ENCODE assay signal across 9 cellular contexts in the genomic region with DNA sequence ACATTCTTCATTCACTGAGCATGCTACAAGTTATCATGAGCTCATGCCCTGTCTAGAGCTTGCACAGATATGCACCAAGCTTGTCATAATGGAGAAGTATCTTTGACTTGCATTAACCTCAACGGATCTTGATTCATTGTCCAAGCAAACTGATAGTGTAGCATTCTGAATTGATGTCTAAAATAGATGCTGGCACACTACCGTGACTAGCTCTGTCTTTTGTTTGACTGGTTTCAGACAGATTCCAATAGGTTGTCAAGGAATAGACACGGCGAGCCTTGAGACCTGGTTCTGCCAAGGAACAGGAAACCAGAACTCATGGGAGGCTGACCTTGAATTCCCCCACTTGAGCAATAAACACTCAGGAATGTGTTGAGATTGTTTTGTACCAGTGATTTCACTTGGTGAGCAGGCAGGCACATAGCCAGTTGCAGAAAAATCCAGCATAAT.
DNase-seq lines count a peak whose midpoint lies in the region; ATAC-seq, FAIRE-seq and TF ChIP-seq lines count a peak whose summit lies in the region.
"Had no signal": no experiment of that assay in that cellular context is flagged by ENCODE, and none has a peak within 500 bp of the region (broad histone marks: within the 10 kb centered on the region; RNA-seq: fewer than 3 reads in every experiment).

No MANE protein-coding gene starts in this region.

- H3K79me1 ChIP-seq in H9 (ENCODE audit: insufficient read depth, low read depth, low read length, poor library complexity, severe bottlenecking): no peaks in the 10 kb centered on the region

- no CpG with 5 or more reads among the region's 4 CpGs for WGBS in H9 (ENCODE audit: extremely low coverage, insufficient read length, low lambda C conversion rate)

- TF ChIP-seq CTCF in choroid plexus epithelial cell (conservative IDR thresholded peaks at IDR 0.05; ENCODE audit: low read depth, low read length): no peak
- TF ChIP-seq CTCF in kidney (IDR thresholded peaks at IDR 0.05; ENCODE audit: borderline replicate concordance, extremely low read depth, insufficient read depth): no peak
- no peak for TF ChIP-seq CTCF in H9 (conservative IDR thresholded peaks at IDR 0.05)

- H3K27ac ChIP-seq in kidney (ENCODE audit: low read depth in 2 of 2, low read length in 2 of 2) (peak overlapping the region; percentile 51 to 72), H9 (ENCODE audit: insufficient read length, low read depth, low read length) (no peak overlapping the region)

- H3K23ac ChIP-seq in H9 (ENCODE audit: insufficient read length, low read depth, low read length): no peak overlapping the region

- H3K27me3 ChIP-seq in H9 (ENCODE audit: insufficient read depth, low read length): no peaks in the 10 kb centered on the region

- H3K9ac ChIP-seq in kidney (ENCODE audit: low read length in 2 of 2) (no peak overlapping the region), H9 (ENCODE audit: extremely low read depth, insufficient read length, low read length) (no peak overlapping the region)

- H3K4me2 ChIP-seq in H9 (ENCODE audit: insufficient read depth, insufficient read length, low read length): no peak overlapping the region

- H4K8ac ChIP-seq in H9 (replicated peaks; ENCODE audit: insufficient read length, low read depth, low read length): no peak overlapping the region

- H3K9me3 ChIP-seq in kidney (ENCODE audit: control insufficient read depth in 1 of 2, low read length in 2 of 2) (no peaks in the 10 kb centered on the region), H9 (ENCODE audit: control insufficient read depth, low read depth, low read length) (no peaks in the 10 kb centered on the region)

- no peak overlapping the region for H3K4me3 Mint-ChIP-seq in H9
- no peak overlapping the region for H3K4me3 Mint-ChIP-seq in activated naive CD8-positive, alpha-beta T cell treated with anti-CD3 and anti-CD28 coated beads, Interleukin-2, amount 50 U/mL, for 24 hours

- no peak overlapping the region for H2BK120ac ChIP-seq in H9 (ENCODE audit: low read depth, low read length, poor library complexity, severe bottlenecking)

- no peak overlapping the region for H2BK15ac ChIP-seq in H9 (ENCODE audit: low read depth, low read length)

- H3K4me3 ChIP-seq in choroid plexus epithelial cell (ENCODE audit: low read depth, low read length) (no peak overlapping the region), kidney (ENCODE audit: low read length in 2 of 2) (peak overlapping the region in 1 of 2 donors; percentile 28)

- no peak overlapping the region for H3K27ac Mint-ChIP-seq in H9
- no peak overlapping the region for H3K27ac Mint-ChIP-seq in activated naive CD8-positive, alpha-beta T cell treated with anti-CD3 and anti-CD28 coated beads, Interleukin-2, amount 50 U/mL, for 24 hours

- no peaks in the 10 kb centered on the region for H4K20me1 ChIP-seq in H9 (ENCODE audit: control insufficient read depth, insufficient read depth, insufficient read length)

- no peak overlapping the region for H2BK20ac ChIP-seq in H9 (ENCODE audit: low read depth, low read length, poor library complexity, severe bottlenecking)

- intact Hi-C loops in kidney (cut with DNase I): no loop called here

- peaks cover 0 to 2% of the 10 kb centered on the region in 2 experiments; a peak in 2 of 5 replicates for H3K9me3 Mint-ChIP-seq in H9
- no peaks in the 10 kb centered on the region for H3K9me3 Mint-ChIP-seq in activated naive CD8-positive, alpha-beta T cell treated with anti-CD3 and anti-CD28 coated beads, Interleukin-2, amount 50 U/mL, for 24 hours

- H3K36me3 ChIP-seq in kidney (ENCODE audit: control insufficient read depth in 1 of 2, insufficient read depth in 2 of 2, low read length in 2 of 2): no peaks in the 10 kb centered on the region

- no peak overlapping the region for H2AK5ac ChIP-seq in H9 (ENCODE audit: insufficient read length, low read length)

- ATAC-seq in HG02870 (IDR thresholded peaks at IDR 0.05; ENCODE audit: unreplicated experiment): no peak
- ATAC-seq in activated naive CD8-positive, alpha-beta T cell treated with anti-CD3 and anti-CD28 coated beads, Interleukin-2, amount 50 U/mL, for 24 hours: no peak
- ATAC-seq in GM19455 (IDR thresholded peaks at IDR 0.05; ENCODE audit: unreplicated experiment): no peak

- DNase-seq in HK-2 (ENCODE audit: unreplicated experiment) (peak; percentile 5), choroid plexus epithelial cell (ENCODE audit: low read depth) (peak; percentile 99), kidney (no peak), stromal cell of bone marrow (ENCODE audit: low read depth) (peak; percentile 73), H9 (no peak)
- DNase-seq in activated naive CD8-positive, alpha-beta T cell treated with anti-CD3 and anti-CD28 coated beads, Interleukin-2, amount 50 U/mL, for 24 hours: no peak
- DNase-seq: SIG-M5 had no signal

- no peak overlapping the region for H3T11ph ChIP-seq in H9 (ENCODE audit: low read length)

- no peak overlapping the region for H2BK5ac ChIP-seq in H9 (ENCODE audit: insufficient read length, low read length)

- H3K4me1 ChIP-seq in kidney (ENCODE audit: control insufficient read depth in 1 of 2, insufficient read depth in 1 of 2, low read depth in 1 of 2, low read length in 2 of 2): peaks cover 0 to 6% of the 10 kb centered on the region in 2 donors
- H3K4me1 ChIP-seq in H9 (ENCODE audit: insufficient read depth, low read length): no peaks in the 10 kb centered on the region

- H3K23me2 ChIP-seq in H9 (ENCODE audit: insufficient read length, low read depth, low read length, poor library complexity, severe bottlenecking): no peaks in the 10 kb centered on the region

- FAIRE-seq in kidney (lab: Jason Lieb, UNC): peak; percentile 32

- no peaks in the 10 kb centered on the region for H3K36me3 Mint-ChIP-seq in H9 (ENCODE audit: insufficient read depth in 1 of 3, low read depth in 3 of 3)
- H3K36me3 Mint-ChIP-seq in activated naive CD8-positive, alpha-beta T cell treated with anti-CD3 and anti-CD28 coated beads, Interleukin-2, amount 50 U/mL, for 24 hours (ENCODE audit: low read depth): no peaks in the 10 kb centered on the region

- H3K27me3 Mint-ChIP-seq in H9 (ENCODE audit: low read depth): no peaks in the 10 kb centered on the region
- peaks cover 2% of the 10 kb centered on the region for H3K27me3 Mint-ChIP-seq in activated naive CD8-positive, alpha-beta T cell treated with anti-CD3 and anti-CD28 coated beads, Interleukin-2, amount 50 U/mL, for 24 hours

- no peaks in the 10 kb centered on the region for H3K4me1 Mint-ChIP-seq in H9
- no peaks in the 10 kb centered on the region for H3K4me1 Mint-ChIP-seq in activated naive CD8-positive, alpha-beta T cell treated with anti-CD3 and anti-CD28 coated beads, Interleukin-2, amount 50 U/mL, for 24 hours

- H3K18ac ChIP-seq in H9 (ENCODE audit: insufficient read length, low read depth, low read length): no peak overlapping the region

- H2AFZ ChIP-seq in H9 (ENCODE audit: low read length): no peak overlapping the region

- no peak overlapping the region for H4K5ac ChIP-seq in H9 (ENCODE audit: insufficient read length, low read depth, low read length)

- H2BK12ac ChIP-seq in H9 (ENCODE audit: insufficient read length, low read depth, low read length): no peak overlapping the region

- no peak overlapping the region for H3K56ac ChIP-seq in H9 (ENCODE audit: insufficient read length, low read depth, low read length)

- H3K79me2 ChIP-seq in H9 (ENCODE audit: insufficient read depth, low read length): no peaks in the 10 kb centered on the region

- H4K91ac ChIP-seq in H9 (ENCODE audit: insufficient read length, low read depth, low read length): no peak overlapping the region

- H3K14ac ChIP-seq in H9 (ENCODE audit: insufficient read depth, low read length): no peak overlapping the region

- no peak overlapping the region for H3K4ac ChIP-seq in H9 (ENCODE audit: low read depth, low read length)

Comparison
In these comparisons a context has a peak if more than half of its experiments do, and no peak if none do; other contexts are left out.
1. DNase-seq: peak in HK-2 (single experiment), choroid plexus epithelial cell (single experiment) and stromal cell of bone marrow (single experiment); none in kidney (single experiment), H9 (single experiment) and activated naive CD8-positive, alpha-beta T cell treated with anti-CD3 and anti-CD28 coated beads, Interleukin-2, amount 50 U/mL, for 24 hours (single experiment).